8 cellular contexts compared by ENCODE assay signal in genomic region chr7:91034459-91035368, GRCh38.
DNase-seq lines count a peak whose midpoint lies in the region; ATAC-seq and TF ChIP-seq lines count a peak whose summit lies in the region.

No MANE protein-coding gene starts in this region.

- in situ Hi-C loops in GM13976 (cut with MboI; ENCODE audit: low sequenced_read_pairs, unreplicated experiment), result loop anchor here (25.0 kb wide), 2 partner anchors 322 to 572 kb away; partner anchors contain the start of gene PTTG1IP2

- H3K4me3 Mint-ChIP-seq in nephron progenitor cell, result no peak overlapping the region

- no peak for ATAC-seq in HG02870 (IDR thresholded peaks at IDR 0.05; ENCODE audit: unreplicated experiment)

- H3K27ac Mint-ChIP-seq in nephron progenitor cell, result no peak overlapping the region

- DNase-seq in AG08396 (ENCODE audit: low spot score) (peak; percentile 52), GM13976 (ENCODE audit: low spot score) (peak; percentile 56), M059J (ENCODE audit: low read depth) (peak; percentile 36), RPMI7951 (ENCODE audit: low read depth) (peak; percentile 17), epithelial cell of proximal tubule (ENCODE audit: low read depth) (peak; percentile 10), nephron progenitor cell (peak; percentile 47), amniotic stem cell (lab: John Stamatoyannopoulos, UW) (no peak)

- no peak overlapping the region for H3K4me3 ChIP-seq in epithelial cell of proximal tubule (ENCODE audit: low read depth, low read length)

- TF ChIP-seq CTCF in GM13976 (IDR thresholded peaks at IDR 0.05; ENCODE audit: borderline replicate concordance, control extremely low read depth, extremely low read depth, insufficient read depth, missing control alignments), result peak; percentile 59
- TF ChIP-seq CTCF in epithelial cell of proximal tubule (conservative IDR thresholded peaks at IDR 0.05; ENCODE audit: low read depth, low read length), result peak; percentile 90
- TF ChIP-seq CTCF in nephron progenitor cell (IDR thresholded peaks at IDR 0.05), result peak; percentile 60

- no peaks in the 10 kb centered on the region for H3K4me1 Mint-ChIP-seq in nephron progenitor cell

- peaks cover 12% of the 10 kb centered on the region for H3K36me3 Mint-ChIP-seq in nephron progenitor cell (ENCODE audit: low read depth)

- H3K9me3 Mint-ChIP-seq in nephron progenitor cell, result no peaks in the 10 kb centered on the region

- H3K27me3 Mint-ChIP-seq in nephron progenitor cell (ENCODE audit: low read depth, poor library complexity), result peaks cover 3% of the 10 kb centered on the region
